19 cellular contexts compared by ENCODE assay signal in genomic region chr2:108643450-108643849, GRCh38.
DNase-seq lines count a peak whose midpoint lies in the region; ATAC-seq and TF ChIP-seq lines count a peak whose summit lies in the region.
"Had no signal": no experiment of that assay in that cellular context is flagged by ENCODE, and none has a peak within 500 bp of the region (broad histone marks: within the 10 kb centered on the region; RNA-seq: fewer than 3 reads in every experiment).

No MANE protein-coding gene starts in this region.

- H3K9me3 ChIP-seq in cardiac muscle cell (ENCODE audit: low read depth), result no peaks in the 10 kb centered on the region
- no peaks in the 10 kb centered on the region for H3K9me3 ChIP-seq in right cardiac atrium (ENCODE audit: control insufficient read depth, low read length)
- no peaks in the 10 kb centered on the region for H3K9me3 ChIP-seq in thyroid gland
- H3K9me3 ChIP-seq in suprapubic skin, result no peaks in the 10 kb centered on the region
- H3K9me3 ChIP-seq in mammary epithelial cell (replicated peaks; ENCODE audit: insufficient read depth, low read length), result no peaks in the 10 kb centered on the region
- H3K9me3 ChIP-seq: A549, Caco-2 had no signal

- H4K20me1 ChIP-seq in mammary epithelial cell (ENCODE audit: insufficient read depth, low read length), result no peaks in the 10 kb centered on the region

- intact Hi-C loops in Right ventricle myocardium inferior (cut with DNase I) (no loop called here), left cardiac atrium (cut with DNase I) (loop anchor here in 1 of 2 donors (5.0 kb wide), 1 partner anchor 36 kb away; no protein-coding TSS in a partner anchor), right cardiac atrium (cut with DNase I) (no loop called here), thyroid gland (cut with DNase I) (no loop called here), mammary epithelial cell (cut with micrococcal nuclease) (no loop called here)

- TF ChIP-seq POLR2A in thyroid gland (IDR thresholded peaks at IDR 0.05) (peak in 1 of 2 donors; percentile 25), suprapubic skin (IDR thresholded peaks at IDR 0.05) (no peak)

- peaks cover 35% of the 10 kb centered on the region for H3K4me1 ChIP-seq in cardiac muscle cell (ENCODE audit: low read depth)
- peaks cover 8% of the 10 kb centered on the region for H3K4me1 ChIP-seq in right cardiac atrium (ENCODE audit: control insufficient read depth, insufficient read depth, low read length)
- H3K4me1 ChIP-seq in thyroid gland, result peaks cover 31 to 73% of the 10 kb centered on the region in 2 donors
- peaks cover 13% of the 10 kb centered on the region for H3K4me1 ChIP-seq in suprapubic skin
- peaks cover 22% of the 10 kb centered on the region for H3K4me1 ChIP-seq in mammary epithelial cell (ENCODE audit: insufficient read depth, low read length)
- H3K4me1 ChIP-seq: Caco-2 had no signal

- H2AFZ ChIP-seq in mammary epithelial cell (ENCODE audit: low read depth, low read length), result no peak overlapping the region

- CTCF ChIA-PET in mammary epithelial cell (lab: Charles Lee; ENCODE audit: low non-redundant PET), result no interaction called here

- H3K27me3 ChIP-seq in cardiac muscle cell (no peaks in the 10 kb centered on the region), right cardiac atrium (ENCODE audit: control insufficient read depth, insufficient read depth) (no peaks in the 10 kb centered on the region), thyroid gland (no peaks in the 10 kb centered on the region), suprapubic skin (no peaks in the 10 kb centered on the region), mammary epithelial cell (ENCODE audit: insufficient read depth, low read length) (no peaks in the 10 kb centered on the region)

- DNase-seq in Right ventricle myocardium inferior (ENCODE audit: missing footprints), result no peak
- no peak for DNase-seq in left cardiac atrium
- DNase-seq in cardiac muscle cell (ENCODE audit: low read depth in 1 of 2, low spot score in 1 of 2), result no peak
- no peak for DNase-seq in right cardiac atrium
- peak; percentile 79 to 84 for DNase-seq in thyroid gland
- no peak for DNase-seq in suprapubic skin (ENCODE audit: low spot score in 2 of 2)
- DNase-seq in NCI-H345 treated with DMSO at 0.1 percent for 48 hours (lab: John Stamatoyannopoulos, UW; ENCODE audit: unreplicated experiment), result no peak
- DNase-seq in mammary epithelial cell, result no peak
- DNase-seq: AML-193; Caco-2; CD4-positive, alpha-beta T cell; GOT3; H7; HFFc6 had no signal

- H3K79me2 ChIP-seq in mammary epithelial cell (ENCODE audit: insufficient read depth, low read length), result peaks cover 60% of the 10 kb centered on the region

- no peak overlapping the region for H3K4me3 ChIP-seq in cardiac muscle cell
- no peak overlapping the region for H3K4me3 ChIP-seq in right cardiac atrium (ENCODE audit: low read length)
- H3K4me3 ChIP-seq in thyroid gland (replicated peaks in 1 of 3), result no peak overlapping the region
- no peak overlapping the region for H3K4me3 ChIP-seq in suprapubic skin
- H3K4me3 ChIP-seq in mammary epithelial cell (replicated peaks in 1 of 3; ENCODE audit: insufficient read depth in 1 of 3, low read depth in 2 of 3, low read length in 3 of 3), result no peak overlapping the region
- H3K4me3 ChIP-seq: A549 had no signal

- BruUV-seq in mammary epithelial cell (replicated peaks; lab: Mats Ljungman, UMichigan), result no TSS peak

- H3K9ac ChIP-seq in mammary epithelial cell (ENCODE audit: insufficient read depth, low read length), result no peak overlapping the region

- dilution Hi-C loops in mammary epithelial cell (cut with HindIII; ENCODE audit: low sequenced_read_pairs), result no loop called here

- H3K36me3 ChIP-seq in cardiac muscle cell (no peaks in the 10 kb centered on the region), thyroid gland (no peaks in the 10 kb centered on the region), suprapubic skin (no peaks in the 10 kb centered on the region), mammary epithelial cell (ENCODE audit: insufficient read depth, low read length) (no peaks in the 10 kb centered on the region)

- H3K27ac ChIP-seq in cardiac muscle cell, result peak overlapping the region; percentile 73
- peak overlapping the region; percentile 66 for H3K27ac ChIP-seq in right cardiac atrium (ENCODE audit: low read length)
- peak overlapping the region; percentile 40 to 84 (median 77) for H3K27ac ChIP-seq in thyroid gland
- no peak overlapping the region for H3K27ac ChIP-seq in suprapubic skin
- H3K27ac ChIP-seq in mammary epithelial cell (ENCODE audit: insufficient read depth, low read depth, low read length), result no peak overlapping the region
- H3K27ac ChIP-seq: 22Rv1, A549, C4-2B had no signal

- H3K4me2 ChIP-seq in mammary epithelial cell (ENCODE audit: insufficient read depth, low read depth, low read length), result no peak overlapping the region
- H3K4me2 ChIP-seq: A549 had no signal

- ATAC-seq in Right ventricle myocardium inferior, result peak; percentile 32
- ATAC-seq in left cardiac atrium, result no peak
- peak in 1 of 2 donors; percentile 43 for ATAC-seq in right cardiac atrium
- ATAC-seq: A549, HCT116, HepG2 had no signal

- 79% methylated on average over 11 of the region's 11 CpGs for WGBS in right cardiac atrium
- WGBS in thyroid gland, 2 donors, result 58 to 73% methylated on average over 10 to 11 of the region's 11 CpGs
- WGBS in suprapubic skin, result 91% methylated on average over 11 of the region's 11 CpGs
- 90% methylated on average over 9 of the region's 11 CpGs for WGBS in mammary epithelial cell (ENCODE audit: low coverage, missing lambda C conversion rate)

- no peak for TF ChIP-seq EP300 in suprapubic skin (IDR thresholded peaks at IDR 0.05)

- in situ Hi-C loops in mammary epithelial cell (cut with MboI; ENCODE audit: low sequenced_read_pairs in 2 of 2), result no loop called here

- TF ChIP-seq CTCF in cardiac muscle cell (IDR thresholded peaks at IDR 0.05; ENCODE audit: low read depth, low read length), result no peak
- no peak for TF ChIP-seq CTCF in thyroid gland (IDR thresholded peaks at IDR 0.05)
- TF ChIP-seq CTCF in suprapubic skin (IDR thresholded peaks at IDR 0.05), result no peak
- TF ChIP-seq CTCF in mammary epithelial cell (conservative IDR thresholded peaks at IDR 0.05 in 1 of 2, IDR thresholded peaks at IDR 0.05 in 1 of 2; ENCODE audit: extremely low read depth in 1 of 2, insufficient read depth in 1 of 2, low read depth in 1 of 2, low read length in 2 of 2), result no peak

Comparison
In these comparisons a context has a peak if more than half of its experiments do, and no peak if none do; other contexts are left out.
1. DNase-seq: peak in thyroid gland (2 of 2); none in Right ventricle myocardium inferior (single experiment), left cardiac atrium (single experiment), cardiac muscle cell (0 of 2), right cardiac atrium (0 of 3), suprapubic skin (0 of 2), NCI-H345 treated with DMSO at 0.1 percent for 48 hours (single experiment) and mammary epithelial cell (single experiment).
2. H3K27ac ChIP-seq: peak in cardiac muscle cell (single experiment), right cardiac atrium (single experiment) and thyroid gland (3 of 3); none in suprapubic skin (single experiment) and mammary epithelial cell (single experiment).